33 cellular contexts compared by ENCODE assay signal in the genomic region with DNA sequence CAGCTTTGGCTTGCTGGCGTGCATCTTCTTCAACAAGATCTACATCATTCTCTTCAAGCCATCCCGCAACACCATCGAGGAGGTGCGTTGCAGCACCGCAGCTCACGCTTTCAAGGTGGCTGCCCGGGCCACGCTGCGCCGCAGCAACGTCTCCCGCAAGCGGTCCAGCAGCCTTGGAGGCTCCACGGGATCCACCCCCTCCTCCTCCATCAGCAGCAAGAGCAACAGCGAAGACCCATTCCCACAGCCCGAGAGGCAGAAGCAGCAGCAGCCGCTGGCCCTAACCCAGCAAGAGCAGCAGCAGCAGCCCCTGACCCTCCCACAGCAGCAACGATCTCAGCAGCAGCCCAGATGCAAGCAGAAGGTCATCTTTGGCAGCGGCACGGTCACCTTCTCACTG. TPM values are rescaled to one million over a fixed set of nuclear protein-coding genes. Genes with fewer than 3 reads are reported as not detected.
"Had no signal": no experiment of that assay in that cellular context is flagged by ENCODE, and none has a peak within 500 bp of the region (broad histone marks: within the 10 kb centered on the region; RNA-seq: fewer than 3 reads in every experiment).

No MANE protein-coding gene starts in this region.

- H3K27ac Mint-ChIP-seq: activated B cell treated with CpG ODN at 0.5 μM for 24 hours; activated CD8-positive, alpha-beta T cell treated with anti-CD3 and anti-CD28 coated beads for 36 hours; activated naive CD4-positive, alpha-beta T cell treated with anti-CD3 and anti-CD28 coated beads for 36 hours; activated naive CD4-positive, alpha-beta T cell treated with anti-CD3 and anti-CD28 coated beads, Interleukin-2, amount 50 U/mL, for 24 hours; activated naive CD8-positive, alpha-beta T cell treated with anti-CD3 and anti-CD28 coated beads for 36 hours; activated naive CD8-positive, alpha-beta T cell treated with anti-CD3 and anti-CD28 coated beads, Interleukin-2, amount 50 U/mL, for 24 hours; activated T-helper 17 cell treated with anti-CD3 and anti-CD28 coated beads, Interleukin-2, amount 50 U/mL, for 72 hours; effector memory CD8-positive, alpha-beta T cell; T-cell; T-helper 1 cell treated with Interleukin-12 subunit alpha and Interleukin-12 subunit beta and Interleukin-4 antibody, amounts not matched to agents 30 μg/mL and 1 μg/mL, for 36 hours; T-helper 2 cell treated with Interferon-gamma antibody and Interleukin-4, amounts not matched to agents 5 μg/mL and 100 μg/mL, for 36 hours had no signal

- H3K36me3 Mint-ChIP-seq: activated naive CD4-positive, alpha-beta T cell treated with anti-CD3 and anti-CD28 coated beads, Interleukin-2, amount 50 U/mL, for 24 hours; activated naive CD8-positive, alpha-beta T cell treated with anti-CD3 and anti-CD28 coated beads for 36 hours; T-cell had no signal

- H3K9me3 ChIP-seq: adrenal gland, body of pancreas had no signal

- H3K27me3 ChIP-seq: adrenal gland, body of pancreas had no signal

- H3K4me3 Mint-ChIP-seq: activated B cell treated with CpG ODN at 0.5 μM for 24 hours; activated CD8-positive, alpha-beta T cell treated with anti-CD3 and anti-CD28 coated beads for 36 hours; activated naive CD4-positive, alpha-beta T cell treated with anti-CD3 and anti-CD28 coated beads for 36 hours; activated naive CD4-positive, alpha-beta T cell treated with anti-CD3 and anti-CD28 coated beads, Interleukin-2, amount 50 U/mL, for 24 hours; activated naive CD8-positive, alpha-beta T cell treated with anti-CD3 and anti-CD28 coated beads for 36 hours; activated naive CD8-positive, alpha-beta T cell treated with anti-CD3 and anti-CD28 coated beads, Interleukin-2, amount 50 U/mL, for 24 hours; activated T-cell treated with anti-CD3 and anti-CD28 coated beads, Interleukin-2, amount 50 U/mL, for 4 hours; activated T-helper 17 cell treated with anti-CD3 and anti-CD28 coated beads, Interleukin-2, amount 50 U/mL, for 72 hours; effector memory CD8-positive, alpha-beta T cell; T-cell; T-helper 1 cell treated with Interleukin-12 subunit alpha and Interleukin-12 subunit beta and Interleukin-4 antibody, amounts not matched to agents 30 μg/mL and 1 μg/mL, for 36 hours; T-helper 2 cell treated with Interferon-gamma antibody and Interleukin-4, amounts not matched to agents 5 μg/mL and 100 μg/mL, for 36 hours had no signal

- DNase-seq: activated B cell treated with CpG ODN at 0.5 μM for 24 hours; activated CD4-positive, alpha-beta T cell treated with anti-CD3 and anti-CD28 coated beads for 48 hours; activated CD4-positive, alpha-beta T cell treated with anti-CD3 and anti-CD28 coated beads, Interleukin-2, amount 50 U/mL, for 1 hour; activated CD4-positive, alpha-beta T cell treated with anti-CD3 and anti-CD28 coated beads, Interleukin-2, amount 50 U/mL, for 48 hours; activated CD8-positive, alpha-beta memory T cell treated with anti-CD3 and anti-CD28 coated beads for 24 hours; activated CD8-positive, alpha-beta T cell treated with anti-CD3 and anti-CD28 coated beads for 36 hours; activated effector memory CD4-positive, alpha-beta T cell treated with anti-CD3 and anti-CD28 coated beads, Interleukin-2, amount 50 U/mL, for 16 hours; activated naive CD4-positive, alpha-beta T cell treated with anti-CD3 and anti-CD28 coated beads for 36 hours; activated naive CD8-positive, alpha-beta T cell treated with anti-CD3 and anti-CD28 coated beads for 36 hours; activated naive CD8-positive, alpha-beta T cell treated with anti-CD3 and anti-CD28 coated beads, Interleukin-2, amount 50 U/mL, for 24 hours; activated T-cell treated with anti-CD3 and anti-CD28 coated beads, Interleukin-2, amount 50 U/mL, for 4 hours; adrenal gland; amygdala; body of pancreas; caudate nucleus; cortex of kidney; dermis blood vessel endothelial cell; effector CD4-positive, alpha-beta T cell; effector memory CD8-positive, alpha-beta T cell; erythroblast; foreskin fibroblast; head of caudate nucleus; T-cell; T1000; WERI-Rb-1 had no signal

- H3K4me1 Mint-ChIP-seq: activated B cell treated with CpG ODN at 0.5 μM for 24 hours; activated naive CD4-positive, alpha-beta T cell treated with anti-CD3 and anti-CD28 coated beads, Interleukin-2, amount 50 U/mL, for 24 hours; activated naive CD8-positive, alpha-beta T cell treated with anti-CD3 and anti-CD28 coated beads for 36 hours; activated naive CD8-positive, alpha-beta T cell treated with anti-CD3 and anti-CD28 coated beads, Interleukin-2, amount 50 U/mL, for 24 hours had no signal

- H3K9me3 Mint-ChIP-seq: activated B cell treated with CpG ODN at 0.5 μM for 24 hours; activated CD8-positive, alpha-beta T cell treated with anti-CD3 and anti-CD28 coated beads for 36 hours; activated naive CD4-positive, alpha-beta T cell treated with anti-CD3 and anti-CD28 coated beads for 36 hours; activated naive CD4-positive, alpha-beta T cell treated with anti-CD3 and anti-CD28 coated beads, Interleukin-2, amount 50 U/mL, for 24 hours; activated naive CD8-positive, alpha-beta T cell treated with anti-CD3 and anti-CD28 coated beads for 36 hours; activated naive CD8-positive, alpha-beta T cell treated with anti-CD3 and anti-CD28 coated beads, Interleukin-2, amount 50 U/mL, for 24 hours; activated T-cell treated with anti-CD3 and anti-CD28 coated beads, Interleukin-2, amount 50 U/mL, for 4 hours; activated T-helper 17 cell treated with anti-CD3 and anti-CD28 coated beads, Interleukin-2, amount 50 U/mL, for 72 hours; effector memory CD8-positive, alpha-beta T cell; T-cell; T-helper 1 cell treated with Interleukin-12 subunit alpha and Interleukin-12 subunit beta and Interleukin-4 antibody, amounts not matched to agents 30 μg/mL and 1 μg/mL, for 36 hours; T-helper 2 cell treated with Interferon-gamma antibody and Interleukin-4, amounts not matched to agents 5 μg/mL and 100 μg/mL, for 36 hours had no signal

- H3K27me3 Mint-ChIP-seq: activated B cell treated with CpG ODN at 0.5 μM for 24 hours; activated CD8-positive, alpha-beta T cell treated with anti-CD3 and anti-CD28 coated beads for 36 hours; activated naive CD8-positive, alpha-beta T cell treated with anti-CD3 and anti-CD28 coated beads for 36 hours; activated naive CD8-positive, alpha-beta T cell treated with anti-CD3 and anti-CD28 coated beads, Interleukin-2, amount 50 U/mL, for 24 hours; activated T-helper 17 cell treated with anti-CD3 and anti-CD28 coated beads, Interleukin-2, amount 50 U/mL, for 72 hours had no signal

- H3K4me1 ChIP-seq: adrenal gland, body of pancreas had no signal

- FAIRE-seq: colon, frontal cortex had no signal

- ATAC-seq: activated CD4-positive, CD25-positive, alpha-beta regulatory T cell treated with anti-CD3 and anti-CD28 coated beads, Interleukin-2, amount 50 U/mL, for 24 hours; activated CD8-positive, alpha-beta T cell treated with anti-CD3 and anti-CD28 coated beads for 36 hours; activated naive CD8-positive, alpha-beta T cell treated with anti-CD3 and anti-CD28 coated beads, Interleukin-2, amount 50 U/mL, for 24 hours; activated T-cell treated with anti-CD3 and anti-CD28 coated beads, Interleukin-2, amount 50 U/mL, for 4 hours; activated T-helper 17 cell treated with anti-CD3 and anti-CD28 coated beads, Interleukin-2, amount 50 U/mL, for 72 hours; body of pancreas; effector memory CD8-positive, alpha-beta T cell; T-cell had no signal

- H3K36me3 ChIP-seq: adrenal gland, WERI-Rb-1 had no signal

- H3K27ac ChIP-seq: adrenal gland, body of pancreas, WERI-Rb-1 had no signal

- H3K4me3 ChIP-seq: adrenal gland, body of pancreas had no signal

RNA-seq across cellular contexts. Expression of a gene that starts 40.6 kb away (rescaled TPM):
- total RNA-seq: activated B cell treated with CpG ODN at 0.5 μM for 24 hours; activated CD8-positive, alpha-beta T cell treated with anti-CD3 and anti-CD28 coated beads for 36 hours; activated naive CD4-positive, alpha-beta T cell treated with anti-CD3 and anti-CD28 coated beads for 36 hours; activated naive CD8-positive, alpha-beta T cell treated with anti-CD3 and anti-CD28 coated beads for 36 hours; activated T-cell treated with anti-CD3 and anti-CD28 coated beads, Interleukin-2, amount 50 U/mL, for 4 hours; activated T-helper 17 cell treated with anti-CD3 and anti-CD28 coated beads, Interleukin-2, amount 50 U/mL, for 72 hours; chondrocyte; dermis blood vessel endothelial cell; frontal cortex; T-cell had no signal
